In the genomic region with DNA sequence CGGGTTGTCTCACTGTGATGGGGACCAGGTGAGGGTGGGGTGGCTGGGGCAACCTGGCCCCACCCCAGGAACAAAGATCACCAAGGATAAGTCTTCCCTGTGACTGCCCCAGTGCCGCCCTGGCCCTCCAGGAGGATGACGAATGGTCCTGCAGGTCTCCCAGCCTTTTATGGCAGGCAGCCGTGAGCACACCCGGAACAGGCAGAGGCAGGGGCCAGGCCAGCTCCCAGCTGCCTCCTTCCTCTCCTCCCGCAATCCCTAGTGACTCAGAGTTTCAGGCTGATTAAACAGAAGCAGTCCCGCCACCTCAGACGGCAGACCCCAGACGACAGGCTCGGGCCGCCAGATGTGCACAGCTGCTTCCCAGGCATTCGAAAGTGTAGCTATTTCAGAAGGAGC, we compare ENCODE assay signal across 10 cellular contexts. TPM values are rescaled to one million over a fixed set of nuclear protein-coding genes. Genes with fewer than 3 reads are reported as not detected.
A peak's percentile ranks its signal among the peaks of the same experiment; 100 is the strongest.
DNase-seq lines count a peak whose midpoint lies in the region; ATAC-seq and TF ChIP-seq lines count a peak whose summit lies in the region.
"Had no signal": no experiment of that assay in that cellular context is flagged by ENCODE, and none has a peak within 500 bp of the region (broad histone marks: within the 10 kb centered on the region; RNA-seq: fewer than 3 reads in every experiment).

No MANE protein-coding gene starts in this region.

- H2AK5ac ChIP-seq in H9 (ENCODE audit: insufficient read length, low read length): no peak overlapping the region

- H3K9me2 ChIP-seq in OCI-LY7 (ENCODE audit: insufficient read depth, low read length): no peaks in the 10 kb centered on the region

- H3K27ac ChIP-seq in H9 (ENCODE audit: insufficient read length, low read depth, low read length): no peak overlapping the region
- H3K27ac ChIP-seq in sigmoid colon: peak overlapping the region; percentile 42 to 65 (median 54)
- H3K27ac ChIP-seq in CD4-positive, alpha-beta T cell (ENCODE audit: low read depth, low read length): no peak overlapping the region
- H3K27ac ChIP-seq in OCI-LY7 (ENCODE audit: low read depth, low read length, poor library complexity, severe bottlenecking): no peak overlapping the region

- H3K9ac ChIP-seq in H9 (ENCODE audit: extremely low read depth, insufficient read length, low read length): no peak overlapping the region

- ATAC-seq in SK-N-SH treated with all-trans-retinoic acid at 6 μM for 48 hours: peak; percentile 68
- peak; percentile 23 for ATAC-seq in Right ventricle myocardium superior (ENCODE audit: poor library complexity)
- ATAC-seq in CD4-positive, alpha-beta T cell (ENCODE audit: poor library complexity): no peak
- no peak for ATAC-seq in GM19324 (IDR thresholded peaks at IDR 0.05; ENCODE audit: low FRiP score, unreplicated experiment)

- no peak overlapping the region for H2BK5ac ChIP-seq in H9 (ENCODE audit: insufficient read length, low read length)

- CTCF ChIA-PET in CD4-positive, alpha-beta T cell (lab: Charles Lee): no interaction called here
- CTCF ChIA-PET in OCI-LY7 (lab: Charles Lee; ENCODE audit: unreplicated experiment): no interaction called here

- no peak overlapping the region for H3K4me2 ChIP-seq in H9 (ENCODE audit: insufficient read depth, insufficient read length, low read length)
- no peak overlapping the region for H3K4me2 ChIP-seq in OCI-LY7 (ENCODE audit: low read length)

- intact Hi-C loops in Right ventricle myocardium superior (cut with DNase I): no loop called here
- intact Hi-C loops in sigmoid colon (cut with DNase I): no loop called here
- intact Hi-C loops in CD4-positive, alpha-beta T cell (cut with DNase I, micrococcal nuclease): no loop called here
- intact Hi-C loops in OCI-LY7 (cut with micrococcal nuclease; ENCODE audit: unreplicated experiment): no loop called here

- no peak overlapping the region for H4K5ac ChIP-seq in H9 (ENCODE audit: insufficient read length, low read depth, low read length)

- H4K91ac ChIP-seq in H9 (ENCODE audit: insufficient read length, low read depth, low read length): no peak overlapping the region

- H2AFZ ChIP-seq in H9 (ENCODE audit: low read length) (no peak overlapping the region), OCI-LY7 (ENCODE audit: low read length) (no peak overlapping the region)

- H3K23me2 ChIP-seq in H9 (ENCODE audit: insufficient read length, low read depth, low read length, poor library complexity, severe bottlenecking): no peaks in the 10 kb centered on the region

- H3K9me3 ChIP-seq in H9 (ENCODE audit: control insufficient read depth, low read depth, low read length) (no peaks in the 10 kb centered on the region), sigmoid colon (no peaks in the 10 kb centered on the region), OCI-LY7 (ENCODE audit: low read length) (no peaks in the 10 kb centered on the region)
- H3K9me3 ChIP-seq in CD4-positive, alpha-beta T cell (ENCODE audit: control insufficient read depth, low read length): no peaks in the 10 kb centered on the region

- H3K23ac ChIP-seq in H9 (ENCODE audit: insufficient read length, low read depth, low read length): no peak overlapping the region

- no peak overlapping the region for H3K4ac ChIP-seq in H9 (ENCODE audit: low read depth, low read length)

- H3K79me2 ChIP-seq in H9 (ENCODE audit: insufficient read depth, low read length) (no peaks in the 10 kb centered on the region; the same call in 1 of the 2 replicates), OCI-LY7 (ENCODE audit: insufficient read depth, low read depth, low read length) (no peaks in the 10 kb centered on the region)

- TF ChIP-seq CTCF in H9 (conservative IDR thresholded peaks at IDR 0.05) (no peak), sigmoid colon (IDR thresholded peaks at IDR 0.05) (no peak), OCI-LY7 (conservative IDR thresholded peaks at IDR 0.05; ENCODE audit: low read length) (no peak)
- TF ChIP-seq CTCF in CD4-positive, alpha-beta T cell (IDR thresholded peaks at IDR 0.05): no peak

- POLR2A ChIA-PET in CD4-positive, alpha-beta T cell (lab: Charles Lee): no interaction called here
- POLR2A ChIA-PET in OCI-LY7 (lab: Charles Lee): no interaction called here

- H4K20me1 ChIP-seq in H9 (ENCODE audit: control insufficient read depth, insufficient read depth, insufficient read length) (no peaks in the 10 kb centered on the region), OCI-LY7 (ENCODE audit: insufficient read depth, low read length) (no peaks in the 10 kb centered on the region)

- no CpG with 5 or more reads among the region's 12 CpGs for WGBS in H9 (ENCODE audit: extremely low coverage, insufficient read length, low lambda C conversion rate)
- WGBS in sigmoid colon, 2 donors: 5 to 45% methylated on average over 12 of the region's 12 CpGs

- H3K4me1 ChIP-seq in H9 (ENCODE audit: insufficient read depth, low read length) (peaks cover 7% of the 10 kb centered on the region; the same call in 1 of the 2 replicates), sigmoid colon (peaks cover 0 to 56% (median 47%) of the 10 kb centered on the region in 4 donors), OCI-LY7 (ENCODE audit: insufficient read depth, low read length, poor library complexity, severe bottlenecking) (peaks cover 29% of the 10 kb centered on the region)

- H3K4me3 ChIP-seq in sigmoid colon: no peak overlapping the region
- no peak overlapping the region for H3K4me3 ChIP-seq in OCI-LY7 (ENCODE audit: low read depth, low read length, poor library complexity, severe bottlenecking)

- H3K27ac Mint-ChIP-seq in H9: peak overlapping the region; percentile 70 to 92 (median 88); a peak in 6 of 7 replicates
- no peak overlapping the region for H3K27ac Mint-ChIP-seq in CD4-positive, alpha-beta T cell
- H3K27ac Mint-ChIP-seq: memory B cell; T-helper 2 cell treated with Interferon-gamma antibody and Interleukin-4, amounts not matched to agents 5 μg/mL and 100 μg/mL, for 36 hours had no signal

- DNase-seq in H9 (peak; percentile 80), Right ventricle myocardium superior (peak; percentile 80), sigmoid colon (peak; percentile 86), OCI-LY7 (ENCODE audit: low spot score) (no peak)
- no peak for DNase-seq in stimulated activated CD8-positive, alpha-beta memory T cell treated with anti-CD3 and anti-CD28 coated beads, Interleukin-4, amount 100 ng/mL, for 48 hours
- DNase-seq in CD4-positive, alpha-beta T cell: no peak

- H3K14ac ChIP-seq in H9 (ENCODE audit: insufficient read depth, low read length): no peak overlapping the region

- peak in 1 of 2 donors; percentile 49 for TF ChIP-seq POLR2A in sigmoid colon (IDR thresholded peaks at IDR 0.05)

- no peak overlapping the region for H2BK20ac ChIP-seq in H9 (ENCODE audit: low read depth, low read length, poor library complexity, severe bottlenecking)

- no peak for TF ChIP-seq EP300 in sigmoid colon (IDR thresholded peaks at IDR 0.05)

- no peak overlapping the region for H2BK15ac ChIP-seq in H9 (ENCODE audit: low read depth, low read length)

- no peak overlapping the region for H3K56ac ChIP-seq in H9 (ENCODE audit: insufficient read length, low read depth, low read length)

- no peak overlapping the region for H2BK12ac ChIP-seq in H9 (ENCODE audit: insufficient read length, low read depth, low read length)

- no peaks in the 10 kb centered on the region for H3K79me1 ChIP-seq in H9 (ENCODE audit: insufficient read depth, low read depth, low read length, poor library complexity, severe bottlenecking)

- H3K4me1 Mint-ChIP-seq in H9: peaks cover 53 to 61% of the 10 kb centered on the region in 2 experiments
- no peaks in the 10 kb centered on the region for H3K4me1 Mint-ChIP-seq in CD4-positive, alpha-beta T cell (ENCODE audit: low read depth)

- peaks cover 0 to 23% (median 0%) of the 10 kb centered on the region in 4 donors for H3K36me3 ChIP-seq in sigmoid colon
- H3K36me3 ChIP-seq in OCI-LY7 (ENCODE audit: insufficient read depth, low read length): peaks cover 6% of the 10 kb centered on the region; the same call in 1 of the 2 replicates

- no peak overlapping the region for H4K8ac ChIP-seq in H9 (replicated peaks; ENCODE audit: insufficient read length, low read depth, low read length)

- H3K9me3 Mint-ChIP-seq in H9: no peaks in the 10 kb centered on the region
- no peaks in the 10 kb centered on the region for H3K9me3 Mint-ChIP-seq in CD4-positive, alpha-beta T cell
- H3K9me3 Mint-ChIP-seq: memory B cell; T-helper 2 cell treated with Interferon-gamma antibody and Interleukin-4, amounts not matched to agents 5 μg/mL and 100 μg/mL, for 36 hours had no signal

- H3K27me3 ChIP-seq in H9 (ENCODE audit: insufficient read depth, low read length) (no peaks in the 10 kb centered on the region), sigmoid colon (no peaks in the 10 kb centered on the region)
- no peaks in the 10 kb centered on the region for H3K27me3 ChIP-seq in CD4-positive, alpha-beta T cell (ENCODE audit: control insufficient read depth, insufficient read depth, low read length)

- no peaks in the 10 kb centered on the region for H3K27me3 Mint-ChIP-seq in H9 (ENCODE audit: low read depth)
- no peaks in the 10 kb centered on the region for H3K27me3 Mint-ChIP-seq in CD4-positive, alpha-beta T cell

- no TSS peak for BruUV-seq in OCI-LY7 (replicated peaks; lab: Mats Ljungman, UMichigan)

- peaks cover 13 to 37% (median 36%) of the 10 kb centered on the region in 3 experiments for H3K36me3 Mint-ChIP-seq in H9 (ENCODE audit: insufficient read depth in 1 of 3, low read depth in 3 of 3)
- no peaks in the 10 kb centered on the region for H3K36me3 Mint-ChIP-seq in CD4-positive, alpha-beta T cell (ENCODE audit: low read depth)

- no peak overlapping the region for H2BK120ac ChIP-seq in H9 (ENCODE audit: low read depth, low read length, poor library complexity, severe bottlenecking)

- H3K4me3 Mint-ChIP-seq in H9: no peak overlapping the region
- no peak overlapping the region for H3K4me3 Mint-ChIP-seq in CD4-positive, alpha-beta T cell
- H3K4me3 Mint-ChIP-seq: memory B cell; T-helper 2 cell treated with Interferon-gamma antibody and Interleukin-4, amounts not matched to agents 5 μg/mL and 100 μg/mL, for 36 hours had no signal

- H3T11ph ChIP-seq in H9 (ENCODE audit: low read length): no peak overlapping the region

- H3K18ac ChIP-seq in H9 (ENCODE audit: insufficient read length, low read depth, low read length): no peak overlapping the region

RNA-seq across cellular contexts. Expression of a gene that starts 13.3 kb away (rescaled TPM):
- 87.9 and 90.1 TPM in 2 replicates for total RNA-seq in H9 (2021)
- 195 TPM for total RNA-seq in Right ventricle myocardium superior
- 10 to 100 TPM; 22.2 to 40.3 (median 31.2) TPM for total RNA-seq in sigmoid colon
- 100 to 1,000 TPM; 231 to 494 (median 236) TPM for polyA plus RNA-seq in sigmoid colon
- total RNA-seq in CD4-positive, alpha-beta T cell: 1 to 10 TPM in 1 of 2 experiments, under 1 TPM in 1; 0.88 to 1.1 TPM
- total RNA-seq in OCI-LY7 (2014; rRNA removed; shearing (Covaris generic)): 29.9 and 40.5 TPM in 2 replicates
- 62.0 and 69.3 TPM in 2 replicates for total RNA-seq in OCI-LY7 (2022)

RNA-seq across cellular contexts. Expression of a gene that starts 38.6 kb away (rescaled TPM):
- total RNA-seq in H9 (2021) (22.9 and 24.0 TPM in 2 replicates), Right ventricle myocardium superior (6.7 TPM), sigmoid colon (10 to 100 TPM in 3 of 4 donors, 1 to 10 TPM in 1; 9.9 to 12.3 (median 11.3) TPM), OCI-LY7 (2022) (2.2 and 2.6 TPM in 2 replicates)
- polyA plus RNA-seq in sigmoid colon: 1 to 10 TPM; 3.0 to 6.4 (median 4.9) TPM
- total RNA-seq in CD4-positive, alpha-beta T cell: 1 to 10 TPM; 1.3 to 2.3 TPM
- 0.08 TPM in 1 of 2 replicates, not detected in the other for total RNA-seq in OCI-LY7 (2014; rRNA removed; shearing (Covaris generic))

RNA-seq across cellular contexts. Expression of a gene that starts 38.7 kb away (rescaled TPM):
- 2.2 and 2.5 TPM in 2 replicates for total RNA-seq in H9 (2021)
- total RNA-seq in Right ventricle myocardium superior: not detected
- total RNA-seq in sigmoid colon: 1 to 10 TPM in 3 of 4 donors, under 1 TPM in 1; 0.71 to 4.3 (median 2.5) TPM
- under 1 TPM; under 0.01 to 0.47 (median 0.23) TPM for polyA plus RNA-seq in sigmoid colon
- under 1 TPM in 1 of 2 experiments, not detected in 1; 0.11 TPM for total RNA-seq in CD4-positive, alpha-beta T cell
- total RNA-seq in OCI-LY7 (2014; rRNA removed; shearing (Covaris generic)): 0.10 and 0.19 TPM in 2 replicates
- 0.22 and 0.55 TPM in 2 replicates for total RNA-seq in OCI-LY7 (2022)

RNA-seq across cellular contexts. Expression of a gene that starts 39.6 kb away (rescaled TPM):
- total RNA-seq in H9 (2021): 166 TPM in 2 replicates
- 10.6 TPM for total RNA-seq in Right ventricle myocardium superior
- 10 to 100 TPM; 34.2 to 71.2 (median 39.5) TPM for total RNA-seq in sigmoid colon
- polyA plus RNA-seq in sigmoid colon: 10 to 100 TPM in 1 of 3 donors, 1 to 10 TPM in 2; 5.5 to 18.4 (median 9.0) TPM
- not detected for total RNA-seq in CD4-positive, alpha-beta T cell
- 1.5 TPM in 1 of 2 replicates, not detected in the other for total RNA-seq in OCI-LY7 (2014; rRNA removed; shearing (Covaris generic))
- 7.3 and 7.8 TPM in 2 replicates for total RNA-seq in OCI-LY7 (2022)

Comparison
In these comparisons a context has a peak if more than half of its experiments do, and no peak if none do; other contexts are left out.
1. DNase-seq: peak in H9 (single experiment), Right ventricle myocardium superior (single experiment) and sigmoid colon (single experiment); none in stimulated activated CD8-positive, alpha-beta memory T cell treated with anti-CD3 and anti-CD28 coated beads, Interleukin-4, amount 100 ng/mL, for 48 hours (single experiment), CD4-positive, alpha-beta T cell (0 of 10) and OCI-LY7 (single experiment).
2. H3K27ac ChIP-seq: peak in sigmoid colon (4 of 4); none in H9 (single experiment), CD4-positive, alpha-beta T cell (single experiment) and OCI-LY7 (single experiment).
3. ATAC-seq: peak in SK-N-SH treated with all-trans-retinoic acid at 6 μM for 48 hours (single experiment) and Right ventricle myocardium superior (single experiment); none in CD4-positive, alpha-beta T cell (single experiment) and GM19324 (single experiment).
4. RNA of a gene that starts 13.3 kb away (total RNA-seq): 195 TPM in Right ventricle myocardium superior (single experiment), 87.9 to 90.1 TPM in H9, 29.9 to 69.3 TPM in OCI-LY7 and 22.2 to 40.3 TPM in sigmoid colon; 0.88 to 1.1 TPM in CD4-positive, alpha-beta T cell; every median in the first group is over 10 times any median in the second.